Comparison of ENCODE assay signal across 9 cellular contexts in the genomic region with DNA sequence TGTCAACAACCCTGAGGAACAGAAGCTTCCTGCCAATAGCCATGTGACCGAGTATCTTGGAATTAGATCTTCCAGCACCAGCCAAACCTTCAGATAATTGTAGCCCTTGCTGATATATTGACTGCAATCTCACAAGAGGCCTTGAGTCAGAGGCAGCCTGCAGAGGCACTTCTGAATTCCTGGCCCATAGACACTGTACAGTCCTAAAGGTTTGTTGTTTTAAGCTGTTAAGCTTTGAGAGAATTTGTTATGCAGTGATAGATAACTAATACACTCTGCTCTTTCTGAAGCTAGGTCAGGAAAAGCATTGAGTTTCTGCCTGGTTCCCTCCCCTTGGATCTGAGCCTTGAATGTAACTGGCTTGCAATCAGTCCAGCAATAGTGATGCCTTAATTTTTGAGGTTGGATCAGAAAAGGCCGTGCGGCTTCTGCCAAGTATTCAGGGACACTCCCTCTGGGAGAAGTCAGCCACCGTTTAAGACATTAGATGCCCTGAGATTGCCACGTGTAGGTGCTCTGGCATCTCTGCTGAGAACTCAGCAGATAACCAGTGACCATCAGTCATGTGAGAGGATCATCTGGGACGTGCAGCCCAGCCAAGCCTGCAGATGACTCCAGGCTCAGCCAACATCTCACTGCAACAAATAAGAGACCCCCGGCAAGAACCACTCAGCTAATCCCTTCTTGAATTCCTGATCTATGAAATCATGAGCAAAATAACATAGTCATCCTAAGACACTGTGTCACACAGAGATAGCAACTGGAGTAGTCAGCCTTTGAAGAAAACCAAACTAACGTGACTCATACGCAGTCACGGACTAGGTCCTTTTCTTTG.
A peak's percentile ranks its signal among the peaks of the same experiment; 100 is the strongest.
DNase-seq lines count a peak whose midpoint lies in the region; ATAC-seq and TF ChIP-seq lines count a peak whose summit lies in the region.
"Had no signal": no experiment of that assay in that cellular context is flagged by ENCODE, and none has a peak within 500 bp of the region (broad histone marks: within the 10 kb centered on the region; RNA-seq: fewer than 3 reads in every experiment).

No MANE protein-coding gene starts in this region.

- H3K4me1 ChIP-seq in tibial artery: peaks cover 0 to 48% (median 20%) of the 10 kb centered on the region in 4 donors

- H3K36me3 ChIP-seq in tibial artery: no peaks in the 10 kb centered on the region

- DNase-seq in HK-2 (ENCODE audit: unreplicated experiment) (peak; percentile 80), astrocyte of the cerebellum (ENCODE audit: low read depth) (peak; percentile 94), islet precursor cell (peak; percentile 90), tibial artery (peak; percentile 71 to 83), amygdala (lab: John Stamatoyannopoulos, UW) (no peak)
- no peak for DNase-seq in activated CD4-positive, CD25-positive, alpha-beta regulatory T cell treated with anti-CD3 and anti-CD28 coated beads, Interleukin-2, amount 50 U/mL, for 72 hours
- no peak for DNase-seq in activated CD8-positive, alpha-beta memory T cell treated with anti-CD3 and anti-CD28 coated beads, Interleukin-2, amount 50 U/mL, for 48 hours
- DNase-seq: activated naive CD4-positive, alpha-beta T cell treated with Interleukin-2 at 50 U/mL for 16 hours had no signal

- TF ChIP-seq CTCF in astrocyte of the cerebellum (IDR thresholded peaks at IDR 0.05; ENCODE audit: low read depth, low read length, missing control alignments) (no peak), tibial artery (IDR thresholded peaks at IDR 0.05) (no peak)

- in situ Hi-C loops in astrocyte of the cerebellum (cut with HindIII; ENCODE audit: low sequenced_read_pairs): no loop called here

- ATAC-seq in GM18502 (IDR thresholded peaks at IDR 0.05; ENCODE audit: poor library complexity, unreplicated experiment): no peak

- intact Hi-C loops in tibial artery (cut with DNase I; ENCODE audit: low total_unique reads): no loop called here

- H3K27ac ChIP-seq in tibial artery: peak overlapping the region; percentile 54 to 56

- H3K27me3 ChIP-seq in tibial artery: no peaks in the 10 kb centered on the region

- H3K9me3 ChIP-seq in tibial artery: no peaks in the 10 kb centered on the region

- H3K4me3 ChIP-seq in astrocyte of the cerebellum (ENCODE audit: low read depth, low read length): no peak overlapping the region
- H3K4me3 ChIP-seq in tibial artery: no peak overlapping the region

Comparison
In these comparisons a context has a peak if more than half of its experiments do, and no peak if none do; other contexts are left out.
1. DNase-seq: peak in HK-2 (single experiment), astrocyte of the cerebellum (single experiment), islet precursor cell (single experiment) and tibial artery (2 of 2); none in activated CD4-positive, CD25-positive, alpha-beta regulatory T cell treated with anti-CD3 and anti-CD28 coated beads, Interleukin-2, amount 50 U/mL, for 72 hours (single experiment), amygdala (0 of 56) and activated CD8-positive, alpha-beta memory T cell treated with anti-CD3 and anti-CD28 coated beads, Interleukin-2, amount 50 U/mL, for 48 hours (single experiment).